2 cellular contexts compared by ENCODE assay signal in genomic region chr17:76695059-76695892, GRCh38.
TF ChIP-seq lines count a peak whose summit lies in the region.

No MANE protein-coding gene starts in this region.

TF ChIP-seq in IMR-90, 13 proteins besides CTCF, POLR2A, EP300 and RAD21:
- no peak for TF ChIP-seq NFE2L2 (IDR thresholded peaks at IDR 0.05; ENCODE audit: low read depth, low read length)
- peak; percentile 3; the same call in 1 of the 2 replicates for TF ChIP-seq MAFK (IDR thresholded peaks at IDR 0.05; ENCODE audit: low read depth, low read length)

TF ChIP-seq in HepG2, 621 proteins besides CTCF, POLR2A, EP300 and RAD21:
- TF ChIP-seq ZNF572 (CRISPR knock-in tag; IDR thresholded peaks at IDR 0.05), result 0 out of 2 replicates have a peak, but pooled peaks have one; percentile 30
- TF ChIP-seq MAFK (conservative IDR thresholded peaks at IDR 0.05 in 1 of 2, IDR thresholded peaks at IDR 0.05 in 1 of 2; ENCODE audit: low read length in 2 of 2), result peak; percentile 65 to 73
- TF ChIP-seq MAFF (IDR thresholded peaks at IDR 0.05; ENCODE audit: low read depth, low read length), result peak; percentile 53; the same call in 1 of the 2 replicates
- no peak for TF ChIP-seq THRA (CRISPR knock-in tag; IDR thresholded peaks at IDR 0.05; ENCODE audit: borderline replicate concordance)
- TF ChIP-seq ZNF687 (CRISPR knock-in tag; IDR thresholded peaks at IDR 0.05), result peak; percentile 23; the same call in 1 of the 2 replicates
- 0 out of 2 replicates have a peak, but pooled peaks have one; percentile 20 for TF ChIP-seq ZFX (CRISPR knock-in tag; IDR thresholded peaks at IDR 0.05; ENCODE audit: low read depth)
- TF ChIP-seq HMGXB3 (CRISPR knock-in tag; IDR thresholded peaks at IDR 0.05; ENCODE audit: borderline replicate concordance), result no peak
- no peak for TF ChIP-seq KLF15 (CRISPR knock-in tag; IDR thresholded peaks at IDR 0.05; ENCODE audit: borderline replicate concordance)
- 0 out of 2 replicates have a peak, but pooled peaks have one; percentile 24 for TF ChIP-seq ZNF235 (CRISPR knock-in tag; IDR thresholded peaks at IDR 0.05; ENCODE audit: borderline replicate concordance)
TF ChIP-seq in HepG2: peak in this region for 6.
